Comparison of ENCODE assay signal across 1 cellular context in the genomic region with DNA sequence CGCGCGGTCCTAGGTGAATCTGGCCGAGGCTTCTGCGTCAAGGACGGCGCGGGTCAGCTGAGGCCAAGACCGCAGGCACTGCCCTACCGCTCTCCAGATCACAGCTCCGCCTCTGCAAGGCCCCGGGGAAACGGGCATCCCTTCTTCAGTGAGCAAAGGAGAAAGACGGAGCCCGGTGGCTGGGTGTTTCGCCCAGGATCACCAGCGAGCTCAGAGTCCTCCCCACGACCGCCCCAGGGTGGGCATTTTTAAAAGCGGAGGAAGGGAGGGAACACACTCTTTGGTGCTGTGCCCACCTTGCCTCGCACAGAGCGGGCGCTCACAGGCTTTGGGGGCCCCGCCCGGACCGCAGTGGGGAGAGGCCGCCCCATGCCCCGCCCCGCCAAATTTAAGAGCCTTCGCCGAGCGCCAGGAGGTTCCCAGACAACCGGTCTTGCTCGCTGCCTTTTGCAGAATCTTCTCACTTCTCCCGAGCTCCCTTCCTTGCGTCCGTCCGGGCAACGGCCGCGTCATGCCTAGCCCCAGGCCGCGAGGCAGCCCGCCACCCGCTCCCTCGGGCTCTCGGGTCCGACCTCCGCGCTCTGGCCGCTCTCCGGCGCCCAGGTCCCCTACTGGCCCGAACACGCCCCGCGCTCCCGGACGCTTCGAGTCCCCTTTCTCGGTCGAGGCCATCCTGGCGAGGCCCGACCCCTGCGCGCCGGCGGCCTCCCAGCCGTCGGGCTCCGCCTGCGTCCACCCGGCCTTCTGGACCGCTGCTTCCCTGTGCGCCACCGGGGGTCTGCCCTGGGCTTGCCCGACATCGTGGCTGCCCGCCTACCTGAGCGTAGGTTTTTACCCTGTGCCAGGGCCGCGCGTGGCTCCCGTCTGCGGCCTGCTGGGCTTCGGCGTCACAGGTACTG.
A peak's percentile ranks its signal among the peaks of the same experiment; 100 is the strongest.
TF ChIP-seq lines count a peak whose summit lies in the region.

A gene with protein sequence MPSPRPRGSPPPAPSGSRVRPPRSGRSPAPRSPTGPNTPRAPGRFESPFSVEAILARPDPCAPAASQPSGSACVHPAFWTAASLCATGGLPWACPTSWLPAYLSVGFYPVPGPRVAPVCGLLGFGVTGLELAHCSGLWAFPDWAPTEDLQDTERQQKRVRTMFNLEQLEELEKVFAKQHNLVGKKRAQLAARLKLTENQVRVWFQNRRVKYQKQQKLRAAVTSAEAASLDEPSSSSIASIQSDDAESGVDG (plus strand): TSS at position 419 of the 899 bp plus-strand sequence. CDS start 93 bp downstream, at position 512.

TF ChIP-seq in endothelial cell of umbilical vein, 7 proteins besides CTCF, POLR2A, EP300 and RAD21:
- TF ChIP-seq POLR2AphosphoS5 (IDR thresholded peaks at IDR 0.05; ENCODE audit: insufficient read depth, low read depth, low read length) (no peak), EZH2 (IDR thresholded peaks at IDR 0.05; ENCODE audit: borderline replicate concordance, low read depth, low read length, severe bottlenecking) (peak; percentile 100)
